32 cellular contexts compared by ENCODE assay signal in genomic region chr11:120090411-120090810, GRCh38. TPM values are rescaled to one million over a fixed set of nuclear protein-coding genes. Genes with fewer than 3 reads are reported as not detected.
"Had no signal": no experiment of that assay in that cellular context is flagged by ENCODE, and none has a peak within 500 bp of the region (broad histone marks: within the 10 kb centered on the region; RNA-seq: fewer than 3 reads in every experiment).

No MANE protein-coding gene starts in this region.

- FAIRE-seq: frontal cortex, islet of Langerhans had no signal

- H3K4me1 ChIP-seq: thyroid gland, upper lobe of left lung had no signal

- H3K9me3 ChIP-seq: body of pancreas, esophagus squamous epithelium, left ventricle myocardium inferior, mucosa of descending colon, thyroid gland, upper lobe of left lung had no signal

- ATAC-seq: activated naive CD8-positive, alpha-beta T cell treated with anti-CD3 and anti-CD28 coated beads, Interleukin-2, amount 50 U/mL, for 24 hours; activated T-cell treated with anti-CD3 and anti-CD28 coated beads, Interleukin-2, amount 50 U/mL, for 4 hours; activated T-helper 17 cell treated with anti-CD3 and anti-CD28 coated beads, Interleukin-2, amount 50 U/mL, for 72 hours; body of pancreas; mucosa of descending colon; sciatic nerve; SK-N-SH treated with all-trans-retinoic acid at 6 μM for 48 hours; stimulated activated memory B cell treated with anti-CD40 and anti-IgM and Interleukin-4, amounts not matched to agents 10 μg/mL and 1 μg/mL and 100 μg/mL, for 72 hours; T-helper 17 cell; WTC11 had no signal

- H3K27ac ChIP-seq: esophagus squamous epithelium, left ventricle myocardium inferior, thyroid gland, upper lobe of left lung had no signal

- H3K4me3 ChIP-seq: body of pancreas, esophagus squamous epithelium, left ventricle myocardium inferior, lung, mucosa of descending colon, skin epidermis, thyroid gland, upper lobe of left lung had no signal

- H3K36me3 ChIP-seq: esophagus squamous epithelium, left ventricle myocardium inferior, thyroid gland, upper lobe of left lung had no signal

- H3K27me3 ChIP-seq: body of pancreas, thyroid gland, upper lobe of left lung had no signal

- DNase-seq: activated CD4-positive, alpha-beta memory T cell treated with anti-CD3 and anti-CD28 coated beads, Interleukin-2, amount 10 ng/mL, durations not matched to agents 7 days and 5 days; activated CD4-positive, alpha-beta T cell treated with anti-CD3 and anti-CD28 coated beads for 1 hour; activated CD4-positive, alpha-beta T cell treated with anti-CD3 and anti-CD28 coated beads, Interleukin-2, amount 10 ng/mL, durations not matched to agents 7 days and 5 days; activated gamma-delta T cell treated with Interleukin-2 at 50 U/mL for 16 hours; activated naive CD4-positive, alpha-beta T cell treated with anti-CD3 and anti-CD28 coated beads, Interleukin-2, amount 50 U/mL, for 16 hours; activated naive CD8-positive, alpha-beta T cell treated with anti-CD3 and anti-CD28 coated beads, Interleukin-2, amount 50 U/mL, for 24 hours; activated T-cell treated with anti-CD3 and anti-CD28 coated beads, Interleukin-2, amount 50 U/mL, for 4 hours; body of pancreas; effector CD4-positive, alpha-beta T cell; esophagus squamous epithelium; left ventricle myocardium inferior; mucosa of descending colon; retina; stimulated activated CD4-positive, alpha-beta T cell treated with anti-CD3 and anti-CD28 coated beads, Interleukin-4, amount 100 ng/mL, for 24 hours; T-helper 17 cell; T1000; thyroid gland; upper lobe of left lung had no signal

RNA-seq across cellular contexts. Expression of gene TRIM29, which starts 47.5 kb away (rescaled TPM):
- total RNA-seq: activated CD4-positive, alpha-beta memory T cell treated with anti-CD3 and anti-CD28 coated beads, Interleukin-2, amount 10 ng/mL, durations not matched to agents 7 days and 5 days; activated CD4-positive, alpha-beta T cell treated with anti-CD3 and anti-CD28 coated beads, Interleukin-2, amount 10 ng/mL, durations not matched to agents 7 days and 5 days; activated T-cell treated with anti-CD3 and anti-CD28 coated beads, Interleukin-2, amount 50 U/mL, for 4 hours; activated T-helper 17 cell treated with anti-CD3 and anti-CD28 coated beads, Interleukin-2, amount 50 U/mL, for 72 hours; cardiac septum; chondrocyte; frontal cortex; left ventricle myocardium inferior; myocyte; osteocyte; progenitor cell of endocrine pancreas; T-helper 17 cell had no signal
